Comparison of ENCODE assay signal across 16 cellular contexts in the genomic region with DNA sequence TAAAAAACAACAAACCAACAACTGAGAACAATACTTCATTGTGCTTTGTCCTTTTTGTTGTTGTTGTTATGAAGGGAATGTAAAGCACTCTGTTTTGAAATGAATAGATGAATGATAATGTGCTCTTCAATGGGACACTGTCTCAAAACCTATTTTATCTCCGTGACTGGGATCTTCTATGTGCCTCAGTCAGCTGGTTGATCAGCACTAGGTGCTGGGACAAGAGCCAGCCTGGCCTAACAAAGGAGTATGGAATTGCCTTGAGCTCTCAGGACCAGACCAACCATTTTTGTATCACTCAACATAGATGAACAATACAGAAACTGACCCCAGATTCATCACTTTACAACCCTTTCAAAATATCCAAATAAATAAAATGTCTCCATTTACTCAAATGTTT.
DNase-seq lines count a peak whose midpoint lies in the region; ATAC-seq and TF ChIP-seq lines count a peak whose summit lies in the region.
"Had no signal": no experiment of that assay in that cellular context is flagged by ENCODE, and none has a peak within 500 bp of the region (broad histone marks: within the 10 kb centered on the region; RNA-seq: fewer than 3 reads in every experiment).

No MANE protein-coding gene starts in this region.

- no peaks in the 10 kb centered on the region for H3K27me3 ChIP-seq in dorsolateral prefrontal cortex
- no peaks in the 10 kb centered on the region for H3K27me3 ChIP-seq in layer of hippocampus (ENCODE audit: control insufficient read depth, insufficient read depth, low read length)
- H3K27me3 ChIP-seq in PC-3 (ENCODE audit: low read length) = no peaks in the 10 kb centered on the region

- intact Hi-C loops in dorsolateral prefrontal cortex (cut with DNase I) = loop anchor here (10.0 kb wide), 2 partner anchors 55 to 105 kb away; no protein-coding TSS in a partner anchor
- intact Hi-C loops in posterior cingulate gyrus (cut with DNase I) = no loop called here
- intact Hi-C loops in PC-3 (cut with micrococcal nuclease) = no loop called here

- POLR2A ChIA-PET in PC-3 (lab: Charles Lee; ENCODE audit: unreplicated experiment) = no interaction called here

- H4K20me1 ChIP-seq in PC-3 (ENCODE audit: low read length) = no peaks in the 10 kb centered on the region

- H3K9me2 ChIP-seq in PC-3 (replicated peaks; ENCODE audit: low read length) = no peaks in the 10 kb centered on the region

- no peaks in the 10 kb centered on the region for H3K9me3 ChIP-seq in PC-3 (ENCODE audit: low read length)

- H3K4me3 ChIP-seq in dorsolateral prefrontal cortex = no peak overlapping the region
- no peak overlapping the region for H3K4me3 ChIP-seq in PC-3 (ENCODE audit: low read length)

- H3K27ac ChIP-seq in dorsolateral prefrontal cortex (peak overlapping the region; percentile 40 to 100 (median 97)), layer of hippocampus (ENCODE audit: low read depth, low read length) (peak overlapping the region; percentile 98), PC-3 (ENCODE audit: low read length) (no peak overlapping the region)

- DNase-seq in COLO829 (ENCODE audit: low spot score) (peak; percentile 28), dorsolateral prefrontal cortex (peak in 9 of 10 donors; percentile 73 to 96 (median 83)), posterior cingulate gyrus (peak in 8 of 10 donors; percentile 60 to 97 (median 78)), GM19238 (ENCODE audit: insufficient read length, low spot score) (no peak), PC-3 (no peak), amniotic stem cell (lab: John Stamatoyannopoulos, UW) (no peak)
- DNase-seq: DMS53, HFFc6, NCI-H1048, NCI-H146, NCI-H2081 treated with DMSO at 0.1 percent for 48 hours, NCI-H510A, NCI-H82, SHP77 had no signal

- no peak overlapping the region for H2AFZ ChIP-seq in PC-3 (ENCODE audit: low read length)

- no TSS peak for BruUV-seq in PC-3 (replicated peaks; lab: Mats Ljungman, UMichigan)

- H3K4me2 ChIP-seq in PC-3 (ENCODE audit: low read length) = no peak overlapping the region

- no peaks in the 10 kb centered on the region for H3F3A ChIP-seq in PC-3 (ENCODE audit: low read length, unreplicated experiment)

- H3K36me3 ChIP-seq in PC-3 (ENCODE audit: low read depth, low read length) = no peaks in the 10 kb centered on the region

- H3K4me1 ChIP-seq in PC-3 (ENCODE audit: insufficient read depth, low read length) = 0 out of 2 replicates have a peak, but pooled peaks cover 7% of the 10 kb centered on the region

- CTCF ChIA-PET in PC-3 (lab: Charles Lee) = interaction anchor here (0.7 kb wide), 1 partner anchor 886 kb away, joined by 3 read pairs; no protein-coding TSS in a partner anchor

- ATAC-seq in HG03442 (IDR thresholded peaks at IDR 0.05; ENCODE audit: unreplicated experiment) = no peak
- ATAC-seq in PC-3 = no peak

- no peaks in the 10 kb centered on the region for H3K79me2 ChIP-seq in PC-3 (ENCODE audit: low read length)

- no peak for TF ChIP-seq CTCF in dorsolateral prefrontal cortex (IDR thresholded peaks at IDR 0.05 in 54 of 56, conservative IDR thresholded peaks at IDR 0.05 in 2 of 56; ENCODE audit: low read depth in 1 of 56, partially characterized antibody in 56 of 56)
- TF ChIP-seq CTCF in PC-3 (conservative IDR thresholded peaks at IDR 0.05; ENCODE audit: low read depth, low read length) = no peak

- H3K9ac ChIP-seq in PC-3 (ENCODE audit: low read length) = no peak overlapping the region

Comparison
In these comparisons a context has a peak if more than half of its experiments do, and no peak if none do; other contexts are left out.
1. DNase-seq: peak in COLO829 (single experiment), dorsolateral prefrontal cortex (9 of 10) and posterior cingulate gyrus (8 of 10); none in GM19238 (single experiment), PC-3 (single experiment) and amniotic stem cell (single experiment).
2. intact Hi-C loops: an anchor here in dorsolateral prefrontal cortex (10.0 kb wide); none called in posterior cingulate gyrus and PC-3.